In genomic region chr15:63835211-63835568, GRCh38 we compare ENCODE assay signal across 16 cellular contexts. TPM values are rescaled to one million over a fixed set of nuclear protein-coding genes. Genes with fewer than 3 reads are reported as not detected.
A peak's percentile ranks its signal among the peaks of the same experiment; 100 is the strongest.
DNase-seq lines count a peak whose midpoint lies in the region; ATAC-seq, FAIRE-seq and TF ChIP-seq lines count a peak whose summit lies in the region.
"Had no signal": no experiment of that assay in that cellular context is flagged by ENCODE, and none has a peak within 500 bp of the region (broad histone marks: within the 10 kb centered on the region; RNA-seq: fewer than 3 reads in every experiment).

No MANE protein-coding gene starts in this region.

- TF ChIP-seq EP300 in K562 (IDR thresholded peaks at IDR 0.05; ENCODE audit: low read length): no peak

- peaks cover 8% of the 10 kb centered on the region; the same call in 1 of the 2 replicates for H3K9me2 ChIP-seq in GM23338 (ENCODE audit: insufficient read depth)

- peaks cover 0 to 3% of the 10 kb centered on the region in 2 donors for H3K36me3 Mint-ChIP-seq in activated T-cell treated with anti-CD3 and anti-CD28 coated beads, Interleukin-2, amount 50 U/mL, for 72 hours (ENCODE audit: insufficient read depth in 2 of 2)
- no peaks in the 10 kb centered on the region; the same call in 2 of the 3 replicates for H3K36me3 Mint-ChIP-seq in GM23338 (ENCODE audit: low read depth)
- H3K36me3 Mint-ChIP-seq in neural progenitor cell: no peaks in the 10 kb centered on the region

- FAIRE-seq in K562 (lab: Jason Lieb, UNC): no peak

- no peak for TF ChIP-seq CTCF in GM23338 (conservative IDR thresholded peaks at IDR 0.05; ENCODE audit: low read depth in 2 of 2)
- no peak for TF ChIP-seq CTCF in K562 (IDR thresholded peaks at IDR 0.05 in 2 of 3, conservative IDR thresholded peaks at IDR 0.05 in 1 of 3; ENCODE audit: insufficient read depth in 2 of 3, low read depth in 1 of 3, low read length in 3 of 3)
- TF ChIP-seq CTCF in neural progenitor cell (IDR thresholded peaks at IDR 0.05): no peak
- no peak for TF ChIP-seq CTCF in left ventricle myocardium inferior (IDR thresholded peaks at IDR 0.05; ENCODE audit: borderline replicate concordance)

- H3K4me3 Mint-ChIP-seq in activated T-cell treated with anti-CD3 and anti-CD28 coated beads, Interleukin-2, amount 50 U/mL, for 72 hours: peak overlapping the region; percentile 88 to 93
- no peak overlapping the region; the same call in 2 of the 3 replicates for H3K4me3 Mint-ChIP-seq in GM23338
- peak overlapping the region; percentile 91 for H3K4me3 Mint-ChIP-seq in neural progenitor cell

- no peak for ATAC-seq in activated T-cell treated with anti-CD3 and anti-CD28 coated beads, Interleukin-2, amount 50 U/mL, for 72 hours (replicated peaks in 1 of 2)
- ATAC-seq in GM23338: no peak
- ATAC-seq in K562: no peak
- ATAC-seq in left lobe of liver: no peak

- no peak for DNase-seq in activated T-cell treated with anti-CD3 and anti-CD28 coated beads, Interleukin-2, amount 50 U/mL, for 72 hours
- DNase-seq in activated T-cell treated with anti-CD3 and anti-CD28 coated beads, Interleukin-2, amount 50 U/mL, for 48 hours: no peak
- no peak for DNase-seq in GM23338 (ENCODE audit: low spot score)
- DNase-seq in K562 (ENCODE audit: extremely low read depth in 1 of 4, low spot score in 3 of 4): no peak
- DNase-seq in neural progenitor cell (ENCODE audit: low spot score): no peak
- no peak for DNase-seq in cerebellar nuclear complex (lab: John Stamatoyannopoulos, UW)
- no peak for DNase-seq in left ventricle myocardium inferior
- no peak for DNase-seq in left lobe of liver (ENCODE audit: low spot score)
- DNase-seq: activated CD4-positive, alpha-beta T cell treated with anti-CD3 and anti-CD28 coated beads for 1 hour; COR-L47; NCI-H1048; NCI-H2107; NCI-H526 treated with DMSO at 0.1 percent for 48 hours; OCI-M1; T-helper 9 cell had no signal

- no TSS peak for BruUV-seq in K562 (replicated peaks; lab: Mats Ljungman, UMichigan)

- intact Hi-C loops in K562 (cut with micrococcal nuclease) (no loop called here), left ventricle myocardium inferior (cut with micrococcal nuclease) (loop anchor here (10.0 kb wide), 1 partner anchor 210 kb away; the partner anchor contains the start of gene DAPK2)

- H3K4me2 ChIP-seq in GM23338: no peak overlapping the region
- peak overlapping the region; percentile 84; the same call in 1 of the 2 replicates for H3K4me2 ChIP-seq in K562 (ENCODE audit: insufficient read depth, low read length)
- H3K4me2 ChIP-seq in neural progenitor cell: no peak overlapping the region

- peaks cover 14% of the 10 kb centered on the region for H3K4me1 ChIP-seq in GM23338 (ENCODE audit: insufficient read depth)
- H3K4me1 ChIP-seq in K562 (replicated peaks in 1 of 2; ENCODE audit: control insufficient read depth in 2 of 2, insufficient read depth in 2 of 2, low read length in 2 of 2): peaks cover 35 to 46% of the 10 kb centered on the region in 2 experiments
- H3K4me1 ChIP-seq in neural progenitor cell: peaks cover 9% of the 10 kb centered on the region
- peaks cover 52% of the 10 kb centered on the region for H3K4me1 ChIP-seq in left ventricle myocardium inferior

- H3K4me1 Mint-ChIP-seq in activated T-cell treated with anti-CD3 and anti-CD28 coated beads, Interleukin-2, amount 50 U/mL, for 72 hours (ENCODE audit: low read depth): peaks cover 46% of the 10 kb centered on the region
- peaks cover 18% of the 10 kb centered on the region for H3K4me1 Mint-ChIP-seq in GM23338
- peaks cover 24% of the 10 kb centered on the region for H3K4me1 Mint-ChIP-seq in neural progenitor cell

- H3K9me3 ChIP-seq in K562 (replicated peaks; ENCODE audit: control insufficient read depth, insufficient read depth, low read depth, low read length) (0 out of 2 replicates have a peak, but pooled peaks cover 3% of the 10 kb centered on the region), neural progenitor cell (ENCODE audit: low read depth) (no peaks in the 10 kb centered on the region), left ventricle myocardium inferior (replicated peaks) (no peaks in the 10 kb centered on the region)
- H3K9me3 ChIP-seq: ascending aorta had no signal

- H3K27me3 ChIP-seq in GM23338 (ENCODE audit: insufficient read depth) (no peaks in the 10 kb centered on the region), K562 (ENCODE audit: control insufficient read depth in 2 of 2, insufficient read depth in 2 of 2, low read length in 2 of 2) (no peaks in the 10 kb centered on the region), neural progenitor cell (no peaks in the 10 kb centered on the region), left ventricle myocardium inferior (ENCODE audit: low read depth) (no peaks in the 10 kb centered on the region)
- H3K27me3 ChIP-seq: ascending aorta had no signal

- peak overlapping the region; percentile 6 for H3K27ac Mint-ChIP-seq in activated T-cell treated with anti-CD3 and anti-CD28 coated beads, Interleukin-2, amount 50 U/mL, for 72 hours
- no peak overlapping the region for H3K27ac Mint-ChIP-seq in GM23338
- no peak overlapping the region for H3K27ac Mint-ChIP-seq in neural progenitor cell

- in situ Hi-C loops in K562 (cut with MboI): no loop called here

- H2AFZ ChIP-seq in GM23338 (0 out of 2 replicates have a peak overlapping the region, but pooled peaks have one; percentile 93), K562 (ENCODE audit: low read depth, low read length) (peak overlapping the region; percentile 83), neural progenitor cell (replicated peaks) (no peak overlapping the region)

- WGBS in K562 (ENCODE audit: insufficient coverage, low coverage, missing lambda C conversion rate): 82% methylated on average over 2 of the region's 2 CpGs

- no peak for TF ChIP-seq POLR2A in K562 (conservative IDR thresholded peaks at IDR 0.05)

- TF ChIP-seq RAD21 in K562 (CRISPR knock-in tag; conservative IDR thresholded peaks at IDR 0.05 in 1 of 2, IDR thresholded peaks at IDR 0.05 in 1 of 2): no peak

- H3K4me3 ChIP-seq in GM23338 (no peak overlapping the region), K562 (no peak overlapping the region), neural progenitor cell (no peak overlapping the region), left ventricle myocardium inferior (no peak overlapping the region)

- CTCF ChIA-PET in K562 (lab: Yijun Ruan, JAX; ENCODE audit: low intra/inter-chr PET ratio): no interaction called here

- H3K9ac ChIP-seq in K562 (ENCODE audit: insufficient read depth in 1 of 2, low read depth in 2 of 2, low read length in 2 of 2): peak overlapping the region in 1 of 2 experiments; percentile 97; a peak in 2 of 4 replicates
- no peak overlapping the region for H3K9ac ChIP-seq in neural progenitor cell

- no peaks in the 10 kb centered on the region for H3K9me1 ChIP-seq in K562 (ENCODE audit: control insufficient read depth, insufficient read depth, low read length)

- H3K36me3 ChIP-seq in GM23338 (ENCODE audit: insufficient read depth): no peaks in the 10 kb centered on the region
- peaks cover 3% of the 10 kb centered on the region; the same call in 1 of the 3 replicates for H3K36me3 ChIP-seq in K562 (ENCODE audit: control insufficient read depth, insufficient read depth, low read length)
- H3K36me3 ChIP-seq in neural progenitor cell: no peaks in the 10 kb centered on the region
- H3K36me3 ChIP-seq in left ventricle myocardium inferior: no peaks in the 10 kb centered on the region
- H3K36me3 ChIP-seq: ascending aorta had no signal

- H3K27me3 Mint-ChIP-seq in activated T-cell treated with anti-CD3 and anti-CD28 coated beads, Interleukin-2, amount 50 U/mL, for 72 hours (ENCODE audit: low read depth): peaks cover 6% of the 10 kb centered on the region
- H3K27me3 Mint-ChIP-seq in GM23338 (ENCODE audit: insufficient read depth, low read depth, poor library complexity) (peaks cover 4% of the 10 kb centered on the region), neural progenitor cell (ENCODE audit: insufficient read depth, low read depth) (peaks cover 6% of the 10 kb centered on the region)

- 0 out of 2 replicates have a peak, but pooled peaks cover 7% of the 10 kb centered on the region for H4K20me1 ChIP-seq in GM23338 (replicated peaks; ENCODE audit: insufficient read depth)
- H4K20me1 ChIP-seq in K562 (replicated peaks; ENCODE audit: control insufficient read depth, insufficient read depth, low read length): no peaks in the 10 kb centered on the region
- peaks cover 9% of the 10 kb centered on the region for H4K20me1 ChIP-seq in neural progenitor cell (ENCODE audit: low read depth)

- POLR2A ChIA-PET in K562 (lab: Yijun Ruan, JAX): interaction anchor here (1.1 to 1.2 kb wide), 2 partner anchors 22 to 62 kb away, joined by 3 to 4 read pairs; no protein-coding TSS in a partner anchor

- H3K79me2 ChIP-seq in GM23338 (replicated peaks; ENCODE audit: insufficient read depth) (peaks cover 29% of the 10 kb centered on the region), K562 (ENCODE audit: control insufficient read depth, insufficient read depth, low read length) (peaks cover 36% of the 10 kb centered on the region), neural progenitor cell (ENCODE audit: low read depth) (peaks cover 32% of the 10 kb centered on the region)

- peaks cover 2% of the 10 kb centered on the region; the same call in 1 of the 2 replicates for H3F3A ChIP-seq in GM23338 (replicated peaks; ENCODE audit: low read depth)
- no peaks in the 10 kb centered on the region for H3F3A ChIP-seq in neural progenitor cell (ENCODE audit: low read depth)

- no peaks in the 10 kb centered on the region for H3K9me3 Mint-ChIP-seq in activated T-cell treated with anti-CD3 and anti-CD28 coated beads, Interleukin-2, amount 50 U/mL, for 72 hours
- H3K9me3 Mint-ChIP-seq in GM23338: no peaks in the 10 kb centered on the region; the same call in 2 of the 3 replicates
- no peaks in the 10 kb centered on the region for H3K9me3 Mint-ChIP-seq in neural progenitor cell

- H3K27ac ChIP-seq in GM23338 (ENCODE audit: low read depth): no peak overlapping the region
- H3K27ac ChIP-seq in K562 (ENCODE audit: extremely low read depth, low read depth, low read length): peak overlapping the region; percentile 98
- H3K27ac ChIP-seq in neural progenitor cell: no peak overlapping the region
- H3K27ac ChIP-seq in left ventricle myocardium inferior (replicated peaks): no peak overlapping the region
- H3K27ac ChIP-seq: ascending aorta had no signal

RNA-seq across cellular contexts. Expression of gene HERC1, which starts 1.4 kb away (rescaled TPM):
- 10 to 100 TPM; 67.8 to 77.6 TPM for total RNA-seq in activated T-cell treated with anti-CD3 and anti-CD28 coated beads, Interleukin-2, amount 50 U/mL, for 72 hours
- total RNA-seq in GM23338 (2014; rRNA removed; shearing (Covaris generic)): 78.7 and 79.4 TPM in 2 replicates
- 20.3 and 25.9 TPM in 2 replicates for polyA plus RNA-seq in GM23338 (2016; fragmentation: Nextera tagmentation; extraction: Ambion mirVana)
- 151 and 399 TPM in 2 replicates for total RNA-seq in K562 (2011; cell fraction: chromatin; rRNA removed; ENCODE audit: low replicate concordance)
- total RNA-seq in K562 (2011; cell fraction: nucleolus; rRNA removed): 94.9 and 123 TPM in 2 replicates
- total RNA-seq in K562 (2011; cell fraction: nucleoplasm; rRNA removed): 139 and 141 TPM in 2 replicates
- total RNA-seq in K562 (2014; rRNA removed): 91.9 and 93.1 TPM in 2 replicates
- 79.2 and 88.1 TPM in 2 replicates for total RNA-seq in K562 (2014; rRNA removed; fragmentation: Illumina TruSeq; extraction: Trizol)
- total RNA-seq in K562 (2015; rRNA removed; fragmentation: Illumina TruSeq; extraction: Trizol): 90.4 and 92.6 TPM in 2 replicates
- total RNA-seq in K562 (2021): 103 and 108 TPM in 2 replicates
- 43.9 and 48.3 TPM in 2 replicates for polyA plus RNA-seq in K562 (2011; rRNA removed)
- 46.7 and 50.5 TPM in 2 replicates for polyA plus RNA-seq in K562 (2011; cell fraction: cytosol; rRNA removed)
- polyA plus RNA-seq in K562 (2011; cell fraction: nucleus; rRNA removed): 125 and 130 TPM in 2 replicates
- 68.9 and 92.0 TPM in 2 replicates for polyA plus RNA-seq in K562 (2012)
- polyA plus RNA-seq in K562 (2014; fragmentation: Illumina TruSeq; extraction: Trizol): 79.0 and 89.9 TPM in 2 replicates
- polyA plus RNA-seq in K562 (2014; fragmentation: Nextera tagmentation; extraction: Ambion mirVana): 10 to 100 TPM; 24.5 to 42.4 TPM
- polyA plus RNA-seq in K562 (2014; rRNA removed): 70.7 and 83.4 TPM in 2 replicates
- polyA minus RNA-seq in K562 (2011; rRNA and poly(A)+ RNA removed): 115 and 136 TPM in 2 replicates
- 56.8 and 74.4 TPM in 2 replicates for polyA minus RNA-seq in K562 (2011; cell fraction: cytosol; rRNA and poly(A)+ RNA removed)
- 75.0 and 142 TPM in 2 replicates for polyA minus RNA-seq in K562 (2011; cell fraction: nucleus; rRNA and poly(A)+ RNA removed)
- 55.0 and 75.0 TPM in 2 replicates for total RNA-seq in neural progenitor cell (ENCODE audit: low replicate concordance)
- 67.6 TPM for total RNA-seq in left ventricle myocardium inferior
- 40.6 TPM for total RNA-seq in left lobe of liver
